In the genomic region with DNA sequence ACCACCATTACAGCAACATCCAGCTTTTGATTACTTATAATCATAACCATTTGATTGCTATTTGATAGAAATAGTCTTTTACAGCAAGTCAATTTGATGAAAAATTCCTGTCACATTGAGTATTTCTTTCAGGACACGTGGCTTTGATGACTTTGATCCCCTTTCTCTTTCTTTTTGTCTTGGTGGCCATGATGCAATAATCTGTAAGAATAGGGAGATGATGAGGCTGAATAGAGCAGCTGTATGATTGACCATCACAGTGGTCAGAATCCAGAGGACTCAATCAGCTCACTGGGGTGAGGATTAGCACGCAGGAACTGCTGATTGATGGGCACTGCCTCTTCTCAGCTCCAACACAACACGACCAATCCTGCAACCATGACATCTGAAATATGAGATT, we compare ENCODE assay signal across 1 cellular context.
TF ChIP-seq lines count a peak whose summit lies in the region.

No MANE protein-coding gene starts in this region.

TF ChIP-seq in K562, 482 proteins besides CTCF, POLR2A, EP300 and RAD21 (continued from another document and continues in another):
- TF ChIP-seq, protein P1, sequence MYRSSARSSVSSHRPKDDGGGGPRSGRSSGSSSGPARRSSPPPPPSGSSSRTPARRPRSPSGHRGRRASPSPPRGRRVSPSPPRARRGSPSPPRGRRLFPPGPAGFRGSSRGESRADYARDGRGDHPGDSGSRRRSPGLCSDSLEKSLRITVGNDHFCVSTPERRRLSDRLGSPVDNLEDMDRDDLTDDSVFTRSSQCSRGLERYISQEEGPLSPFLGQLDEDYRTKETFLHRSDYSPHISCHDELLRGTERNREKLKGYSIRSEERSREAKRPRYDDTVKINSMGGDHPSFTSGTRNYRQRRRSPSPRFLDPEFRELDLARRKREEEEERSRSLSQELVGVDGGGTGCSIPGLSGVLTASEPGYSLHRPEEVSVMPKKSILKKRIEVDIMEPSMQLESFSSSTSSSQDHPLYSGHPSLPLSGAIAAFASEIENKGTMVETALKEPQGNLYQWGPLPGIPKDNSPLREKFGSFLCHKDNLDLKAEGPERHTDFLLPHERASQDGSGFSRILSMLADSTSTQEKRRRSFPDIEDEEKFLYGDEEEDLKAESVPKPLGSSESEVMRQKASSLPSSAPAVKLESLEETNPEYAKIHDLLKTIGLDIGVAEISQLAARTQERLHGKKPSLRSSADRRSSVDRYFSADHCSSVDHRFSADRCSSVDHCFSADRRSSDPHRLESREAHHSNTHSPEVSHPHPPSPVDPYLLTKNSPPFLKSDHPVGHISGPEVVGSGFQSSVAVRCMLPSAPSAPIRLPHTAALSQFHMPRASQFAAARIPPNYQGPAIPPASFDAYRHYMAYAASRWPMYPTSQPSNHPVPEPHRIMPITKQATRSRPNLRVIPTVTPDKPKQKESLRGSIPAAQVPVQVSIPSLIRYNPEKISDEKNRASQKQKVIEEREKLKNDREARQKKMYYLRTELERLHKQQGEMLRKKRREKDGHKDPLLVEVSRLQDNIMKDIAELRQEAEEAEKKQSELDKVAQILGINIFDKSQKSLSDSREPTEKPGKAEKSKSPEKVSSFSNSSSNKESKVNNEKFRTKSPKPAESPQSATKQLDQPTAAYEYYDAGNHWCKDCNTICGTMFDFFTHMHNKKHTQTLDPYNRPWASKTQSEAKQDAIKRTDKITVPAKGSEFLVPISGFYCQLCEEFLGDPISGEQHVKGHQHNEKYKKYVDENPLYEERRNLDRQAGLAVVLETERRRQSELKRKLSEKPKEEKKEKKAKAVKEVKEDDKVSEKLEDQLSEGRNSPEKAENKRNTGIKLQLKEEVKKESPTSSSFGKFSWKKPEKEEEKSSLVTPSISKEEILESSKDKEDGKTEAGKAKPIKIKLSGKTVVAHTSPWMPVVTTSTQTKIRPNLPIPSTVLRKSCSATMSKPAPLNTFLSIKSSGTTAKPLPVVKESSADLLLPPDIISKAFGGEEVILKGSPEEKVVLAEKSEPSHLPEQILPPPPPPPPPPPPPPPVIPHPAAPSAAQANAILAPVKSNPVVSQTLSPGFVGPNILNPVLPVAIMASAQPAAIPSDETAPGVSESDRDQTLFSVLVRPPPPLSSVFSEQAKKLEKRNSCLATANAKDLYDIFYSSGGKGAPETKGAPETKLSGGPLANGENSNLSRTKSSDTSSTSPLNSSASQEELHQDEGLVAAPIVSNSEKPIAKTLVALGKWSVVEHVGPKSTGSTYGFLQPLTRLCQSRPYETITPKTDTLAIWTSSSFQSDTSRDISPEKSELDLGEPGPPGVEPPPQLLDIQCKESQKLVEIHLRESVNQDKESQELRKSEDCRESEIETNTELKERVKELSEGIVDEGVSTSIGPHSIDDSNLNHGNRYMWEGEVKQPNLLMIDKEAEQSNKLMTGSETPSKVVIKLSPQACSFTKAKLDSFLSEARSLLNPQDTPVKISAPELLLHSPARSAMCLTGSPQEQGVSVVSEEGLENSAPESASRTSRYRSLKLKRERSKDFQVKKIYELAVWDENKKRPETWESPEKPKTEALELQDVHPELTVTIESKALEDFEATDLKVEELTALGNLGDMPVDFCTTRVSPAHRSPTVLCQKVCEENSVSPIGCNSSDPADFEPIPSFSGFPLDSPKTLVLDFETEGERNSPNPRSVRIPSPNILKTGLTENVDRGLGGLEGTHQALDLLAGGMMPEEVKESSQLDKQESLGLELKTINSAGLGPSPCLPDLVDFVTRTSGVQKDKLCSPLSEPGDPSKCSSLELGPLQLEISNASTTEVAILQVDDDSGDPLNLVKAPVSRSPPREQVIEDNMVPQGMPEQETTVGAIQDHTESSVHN (IDR thresholded peaks at IDR 0.05; ENCODE audit: borderline replicate concordance in 1 of 2, low read depth in 1 of 2) = peak in 1 of 2 experiments; percentile 67; a peak in 1 of 4 replicates
- TF ChIP-seq, protein P2, sequence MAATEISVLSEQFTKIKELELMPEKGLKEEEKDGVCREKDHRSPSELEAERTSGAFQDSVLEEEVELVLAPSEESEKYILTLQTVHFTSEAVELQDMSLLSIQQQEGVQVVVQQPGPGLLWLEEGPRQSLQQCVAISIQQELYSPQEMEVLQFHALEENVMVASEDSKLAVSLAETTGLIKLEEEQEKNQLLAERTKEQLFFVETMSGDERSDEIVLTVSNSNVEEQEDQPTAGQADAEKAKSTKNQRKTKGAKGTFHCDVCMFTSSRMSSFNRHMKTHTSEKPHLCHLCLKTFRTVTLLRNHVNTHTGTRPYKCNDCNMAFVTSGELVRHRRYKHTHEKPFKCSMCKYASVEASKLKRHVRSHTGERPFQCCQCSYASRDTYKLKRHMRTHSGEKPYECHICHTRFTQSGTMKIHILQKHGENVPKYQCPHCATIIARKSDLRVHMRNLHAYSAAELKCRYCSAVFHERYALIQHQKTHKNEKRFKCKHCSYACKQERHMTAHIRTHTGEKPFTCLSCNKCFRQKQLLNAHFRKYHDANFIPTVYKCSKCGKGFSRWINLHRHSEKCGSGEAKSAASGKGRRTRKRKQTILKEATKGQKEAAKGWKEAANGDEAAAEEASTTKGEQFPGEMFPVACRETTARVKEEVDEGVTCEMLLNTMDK (IDR thresholded peaks at IDR 0.05; ENCODE audit: borderline replicate concordance, insufficient read depth, low read depth, low read length, poor library complexity, severe bottlenecking) = no peak
- no peak for TF ChIP-seq SMC3 (conservative IDR thresholded peaks at IDR 0.05; ENCODE audit: insufficient read depth, low read depth, low read length)
- 0 out of 2 replicates have a peak, but pooled peaks have one; percentile 13 for TF ChIP-seq NFXL1 (CRISPR knock-in tag; IDR thresholded peaks at IDR 0.05)
- TF ChIP-seq ZNF589 (CRISPR knock-in tag; IDR thresholded peaks at IDR 0.05; ENCODE audit: low read depth) = 0 out of 2 replicates have a peak, but pooled peaks have one; percentile 10
- no peak for TF ChIP-seq HDAC1 (IDR thresholded peaks at IDR 0.05)
- no peak for TF ChIP-seq ETV5 (CRISPR knock-in tag; IDR thresholded peaks at IDR 0.05; ENCODE audit: low read depth)
- TF ChIP-seq FOXJ2 (tag; IDR thresholded peaks at IDR 0.05) = 0 out of 2 replicates have a peak, but pooled peaks have one; percentile 15
- TF ChIP-seq ZSCAN32 (CRISPR knock-in tag; IDR thresholded peaks at IDR 0.05) = peak; percentile 90
- TF ChIP-seq SIN3B (IDR thresholded peaks at IDR 0.05; ENCODE audit: low read depth) = no peak
- TF ChIP-seq ZNF766 (CRISPR knock-in tag; conservative IDR thresholded peaks at IDR 0.05) = 0 out of 2 replicates have a peak, but pooled peaks have one; percentile 44
- TF ChIP-seq ELF2 (CRISPR knock-in tag; IDR thresholded peaks at IDR 0.05) = no peak
- TF ChIP-seq, protein P3, sequence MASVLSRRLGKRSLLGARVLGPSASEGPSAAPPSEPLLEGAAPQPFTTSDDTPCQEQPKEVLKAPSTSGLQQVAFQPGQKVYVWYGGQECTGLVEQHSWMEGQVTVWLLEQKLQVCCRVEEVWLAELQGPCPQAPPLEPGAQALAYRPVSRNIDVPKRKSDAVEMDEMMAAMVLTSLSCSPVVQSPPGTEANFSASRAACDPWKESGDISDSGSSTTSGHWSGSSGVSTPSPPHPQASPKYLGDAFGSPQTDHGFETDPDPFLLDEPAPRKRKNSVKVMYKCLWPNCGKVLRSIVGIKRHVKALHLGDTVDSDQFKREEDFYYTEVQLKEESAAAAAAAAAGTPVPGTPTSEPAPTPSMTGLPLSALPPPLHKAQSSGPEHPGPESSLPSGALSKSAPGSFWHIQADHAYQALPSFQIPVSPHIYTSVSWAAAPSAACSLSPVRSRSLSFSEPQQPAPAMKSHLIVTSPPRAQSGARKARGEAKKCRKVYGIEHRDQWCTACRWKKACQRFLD (CRISPR knock-in tag; IDR thresholded peaks at IDR 0.05) = peak; percentile 66; the same call in 1 of the 2 replicates
- TF ChIP-seq CEBPG (CRISPR knock-in tag; IDR thresholded peaks at IDR 0.05) = peak; percentile 82
- TF ChIP-seq CEBPG (tag; conservative IDR thresholded peaks at IDR 0.05 in 1 of 2, IDR thresholded peaks at IDR 0.05 in 1 of 2) = peak; percentile 88 to 97
- TF ChIP-seq L3MBTL2 (IDR thresholded peaks at IDR 0.05) = peak; percentile 91
- peak; percentile 83 for TF ChIP-seq MEIS2 (IDR thresholded peaks at IDR 0.05; ENCODE audit: partially characterized antibody)
- TF ChIP-seq, protein P4, sequence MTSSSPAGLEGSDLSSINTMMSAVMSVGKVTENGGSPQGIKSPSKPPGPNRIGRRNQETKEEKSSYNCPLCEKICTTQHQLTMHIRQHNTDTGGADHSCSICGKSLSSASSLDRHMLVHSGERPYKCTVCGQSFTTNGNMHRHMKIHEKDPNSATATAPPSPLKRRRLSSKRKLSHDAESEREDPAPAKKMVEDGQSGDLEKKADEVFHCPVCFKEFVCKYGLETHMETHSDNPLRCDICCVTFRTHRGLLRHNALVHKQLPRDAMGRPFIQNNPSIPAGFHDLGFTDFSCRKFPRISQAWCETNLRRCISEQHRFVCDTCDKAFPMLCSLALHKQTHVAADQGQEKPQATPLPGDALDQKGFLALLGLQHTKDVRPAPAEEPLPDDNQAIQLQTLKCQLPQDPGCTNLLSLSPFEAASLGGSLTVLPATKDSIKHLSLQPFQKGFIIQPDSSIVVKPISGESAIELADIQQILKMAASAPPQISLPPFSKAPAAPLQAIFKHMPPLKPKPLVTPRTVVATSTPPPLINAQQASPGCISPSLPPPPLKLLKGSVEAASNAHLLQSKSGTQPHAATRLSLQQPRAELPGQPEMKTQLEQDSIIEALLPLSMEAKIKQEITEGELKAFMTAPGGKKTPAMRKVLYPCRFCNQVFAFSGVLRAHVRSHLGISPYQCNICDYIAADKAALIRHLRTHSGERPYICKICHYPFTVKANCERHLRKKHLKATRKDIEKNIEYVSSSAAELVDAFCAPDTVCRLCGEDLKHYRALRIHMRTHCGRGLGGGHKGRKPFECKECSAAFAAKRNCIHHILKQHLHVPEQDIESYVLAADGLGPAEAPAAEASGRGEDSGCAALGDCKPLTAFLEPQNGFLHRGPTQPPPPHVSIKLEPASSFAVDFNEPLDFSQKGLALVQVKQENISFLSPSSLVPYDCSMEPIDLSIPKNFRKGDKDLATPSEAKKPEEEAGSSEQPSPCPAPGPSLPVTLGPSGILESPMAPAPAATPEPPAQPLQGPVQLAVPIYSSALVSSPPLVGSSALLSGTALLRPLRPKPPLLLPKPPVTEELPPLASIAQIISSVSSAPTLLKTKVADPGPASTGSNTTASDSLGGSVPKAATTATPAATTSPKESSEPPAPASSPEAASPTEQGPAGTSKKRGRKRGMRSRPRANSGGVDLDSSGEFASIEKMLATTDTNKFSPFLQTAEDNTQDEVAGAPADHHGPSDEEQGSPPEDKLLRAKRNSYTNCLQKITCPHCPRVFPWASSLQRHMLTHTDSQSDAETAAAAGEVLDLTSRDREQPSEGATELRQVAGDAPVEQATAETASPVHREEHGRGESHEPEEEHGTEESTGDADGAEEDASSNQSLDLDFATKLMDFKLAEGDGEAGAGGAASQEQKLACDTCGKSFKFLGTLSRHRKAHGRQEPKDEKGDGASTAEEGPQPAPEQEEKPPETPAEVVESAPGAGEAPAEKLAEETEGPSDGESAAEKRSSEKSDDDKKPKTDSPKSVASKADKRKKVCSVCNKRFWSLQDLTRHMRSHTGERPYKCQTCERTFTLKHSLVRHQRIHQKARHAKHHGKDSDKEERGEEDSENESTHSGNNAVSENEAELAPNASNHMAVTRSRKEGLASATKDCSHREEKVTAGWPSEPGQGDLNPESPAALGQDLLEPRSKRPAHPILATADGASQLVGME (CRISPR knock-in tag; IDR thresholded peaks at IDR 0.05) = peak; percentile 71; the same call in 1 of the 2 replicates
- peak; percentile 56 for TF ChIP-seq CEBPB (tag; IDR thresholded peaks at IDR 0.05)
- peak; percentile 50 to 71; a peak in 2 of 4 replicates for TF ChIP-seq TRIM24 (IDR thresholded peaks at IDR 0.05)
- no peak for TF ChIP-seq TRIM28 (IDR thresholded peaks at IDR 0.05)
- TF ChIP-seq, protein P5, sequence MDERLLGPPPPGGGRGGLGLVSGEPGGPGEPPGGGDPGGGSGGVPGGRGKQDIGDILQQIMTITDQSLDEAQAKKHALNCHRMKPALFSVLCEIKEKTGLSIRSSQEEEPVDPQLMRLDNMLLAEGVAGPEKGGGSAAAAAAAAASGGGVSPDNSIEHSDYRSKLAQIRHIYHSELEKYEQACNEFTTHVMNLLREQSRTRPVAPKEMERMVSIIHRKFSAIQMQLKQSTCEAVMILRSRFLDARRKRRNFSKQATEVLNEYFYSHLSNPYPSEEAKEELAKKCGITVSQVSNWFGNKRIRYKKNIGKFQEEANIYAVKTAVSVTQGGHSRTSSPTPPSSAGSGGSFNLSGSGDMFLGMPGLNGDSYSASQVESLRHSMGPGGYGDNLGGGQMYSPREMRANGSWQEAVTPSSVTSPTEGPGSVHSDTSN (CRISPR knock-in tag; IDR thresholded peaks at IDR 0.05; ENCODE audit: low read depth) = no peak
- TF ChIP-seq, protein P5 (tag; conservative IDR thresholded peaks at IDR 0.05; ENCODE audit: low read depth) = 0 out of 2 replicates have a peak, but pooled peaks have one; percentile 34
- TF ChIP-seq, protein P6, sequence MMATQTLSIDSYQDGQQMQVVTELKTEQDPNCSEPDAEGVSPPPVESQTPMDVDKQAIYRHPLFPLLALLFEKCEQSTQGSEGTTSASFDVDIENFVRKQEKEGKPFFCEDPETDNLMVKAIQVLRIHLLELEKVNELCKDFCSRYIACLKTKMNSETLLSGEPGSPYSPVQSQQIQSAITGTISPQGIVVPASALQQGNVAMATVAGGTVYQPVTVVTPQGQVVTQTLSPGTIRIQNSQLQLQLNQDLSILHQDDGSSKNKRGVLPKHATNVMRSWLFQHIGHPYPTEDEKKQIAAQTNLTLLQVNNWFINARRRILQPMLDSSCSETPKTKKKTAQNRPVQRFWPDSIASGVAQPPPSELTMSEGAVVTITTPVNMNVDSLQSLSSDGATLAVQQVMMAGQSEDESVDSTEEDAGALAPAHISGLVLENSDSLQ (IDR thresholded peaks at IDR 0.05) = peak; percentile 76
- TF ChIP-seq CXXC5 (CRISPR knock-in tag; IDR thresholded peaks at IDR 0.05) = peak; percentile 33; the same call in 1 of the 2 replicates
- TF ChIP-seq, protein P7, sequence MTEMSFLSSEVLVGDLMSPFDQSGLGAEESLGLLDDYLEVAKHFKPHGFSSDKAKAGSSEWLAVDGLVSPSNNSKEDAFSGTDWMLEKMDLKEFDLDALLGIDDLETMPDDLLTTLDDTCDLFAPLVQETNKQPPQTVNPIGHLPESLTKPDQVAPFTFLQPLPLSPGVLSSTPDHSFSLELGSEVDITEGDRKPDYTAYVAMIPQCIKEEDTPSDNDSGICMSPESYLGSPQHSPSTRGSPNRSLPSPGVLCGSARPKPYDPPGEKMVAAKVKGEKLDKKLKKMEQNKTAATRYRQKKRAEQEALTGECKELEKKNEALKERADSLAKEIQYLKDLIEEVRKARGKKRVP (CRISPR knock-in tag; IDR thresholded peaks at IDR 0.05) = peak; percentile 96
- peak; percentile 73 for TF ChIP-seq MYC (IDR thresholded peaks at IDR 0.05; ENCODE audit: low read depth, low read length)
- no peak for TF ChIP-seq MYC (CRISPR knock-in tag; IDR thresholded peaks at IDR 0.05; ENCODE audit: borderline replicate concordance, low read depth)
- TF ChIP-seq, protein P8, sequence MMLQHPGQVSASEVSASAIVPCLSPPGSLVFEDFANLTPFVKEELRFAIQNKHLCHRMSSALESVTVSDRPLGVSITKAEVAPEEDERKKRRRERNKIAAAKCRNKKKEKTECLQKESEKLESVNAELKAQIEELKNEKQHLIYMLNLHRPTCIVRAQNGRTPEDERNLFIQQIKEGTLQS (IDR thresholded peaks at IDR 0.05) = peak; percentile 90
- TF ChIP-seq, protein P8 (CRISPR knock-in tag; conservative IDR thresholded peaks at IDR 0.05) = no peak
